Comparison of ENCODE assay signal across 8 cellular contexts in the genomic region with DNA sequence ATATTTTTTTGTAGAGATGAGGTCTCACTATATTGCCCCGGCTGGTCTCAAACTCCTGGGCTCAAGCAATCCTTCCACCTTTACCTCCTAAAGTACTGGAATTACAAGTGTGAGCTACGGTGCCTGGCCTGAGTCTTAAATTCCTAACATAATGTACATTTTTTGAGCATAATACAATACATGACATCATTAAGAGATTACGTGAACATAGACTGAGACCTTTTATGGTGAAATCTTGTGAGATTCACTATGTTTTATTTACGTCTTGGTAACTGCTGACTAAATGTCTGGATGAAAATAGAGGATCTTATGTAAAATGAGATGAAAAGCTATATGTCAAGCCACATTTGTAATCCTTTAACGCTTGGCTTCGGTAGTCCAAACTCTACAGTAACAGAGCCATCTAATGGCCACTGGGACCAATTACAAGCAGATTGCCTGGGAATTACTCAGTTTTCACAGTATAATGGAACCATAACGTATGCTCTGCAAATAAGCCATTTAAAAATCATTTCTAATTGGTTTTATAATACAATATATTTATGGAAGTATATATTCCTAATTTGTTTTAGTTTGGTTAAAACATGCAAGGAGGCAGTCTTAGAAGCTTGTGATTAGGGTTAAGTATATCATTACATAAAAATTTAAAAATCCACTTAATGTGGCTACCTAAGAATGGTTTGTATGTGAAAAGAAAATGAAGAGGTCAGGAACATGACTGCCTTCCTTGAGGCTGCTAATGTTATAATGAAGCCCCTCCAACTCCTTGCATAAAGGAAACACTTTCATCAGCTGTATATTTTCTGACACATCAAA. TPM values are rescaled to one million over a fixed set of nuclear protein-coding genes. Genes with fewer than 3 reads are reported as not detected.
DNase-seq lines count a peak whose midpoint lies in the region; ATAC-seq lines count a peak whose summit lies in the region.

No MANE protein-coding gene starts in this region.

- no peaks in the 10 kb centered on the region for H3K36me3 ChIP-seq in MG63

- H3K27me3 Mint-ChIP-seq in activated naive CD8-positive, alpha-beta T cell treated with anti-CD3 and anti-CD28 coated beads, Interleukin-2, amount 50 U/mL, for 24 hours = no peaks in the 10 kb centered on the region
- no peaks in the 10 kb centered on the region for H3K27me3 Mint-ChIP-seq in activated naive CD8-positive, alpha-beta T cell treated with anti-CD3 and anti-CD28 coated beads for 36 hours
- H3K27me3 Mint-ChIP-seq in stimulated activated naive CD8-positive, alpha-beta T cell treated with anti-CD3 and anti-CD28 coated beads, Interleukin-15, amount 100 ng/mL, for 72 hours = no peaks in the 10 kb centered on the region

- ATAC-seq in activated naive CD8-positive, alpha-beta T cell treated with anti-CD3 and anti-CD28 coated beads, Interleukin-2, amount 50 U/mL, for 24 hours = no peak
- ATAC-seq in left colon = peak; percentile 81
- peak; percentile 72 for ATAC-seq in stimulated activated naive CD8-positive, alpha-beta T cell treated with anti-CD3 and anti-CD28 coated beads, Interleukin-15, amount 100 ng/mL, for 72 hours

- peaks cover 17% of the 10 kb centered on the region for H3K9me3 ChIP-seq in MG63

- no peak overlapping the region for H3K4me3 Mint-ChIP-seq in activated naive CD8-positive, alpha-beta T cell treated with anti-CD3 and anti-CD28 coated beads, Interleukin-2, amount 50 U/mL, for 24 hours
- H3K4me3 Mint-ChIP-seq in activated naive CD8-positive, alpha-beta T cell treated with anti-CD3 and anti-CD28 coated beads for 36 hours = no peak overlapping the region
- H3K4me3 Mint-ChIP-seq in stimulated activated naive CD8-positive, alpha-beta T cell treated with anti-CD3 and anti-CD28 coated beads, Interleukin-15, amount 100 ng/mL, for 72 hours = no peak overlapping the region

- no peak overlapping the region for H3K27ac Mint-ChIP-seq in activated naive CD8-positive, alpha-beta T cell treated with anti-CD3 and anti-CD28 coated beads, Interleukin-2, amount 50 U/mL, for 24 hours
- no peak overlapping the region for H3K27ac Mint-ChIP-seq in activated naive CD8-positive, alpha-beta T cell treated with anti-CD3 and anti-CD28 coated beads for 36 hours
- no peak overlapping the region for H3K27ac Mint-ChIP-seq in stimulated activated naive CD8-positive, alpha-beta T cell treated with anti-CD3 and anti-CD28 coated beads, Interleukin-15, amount 100 ng/mL, for 72 hours

- no peaks in the 10 kb centered on the region for H3K27me3 ChIP-seq in MG63

- no peaks in the 10 kb centered on the region for H3K36me3 Mint-ChIP-seq in activated naive CD8-positive, alpha-beta T cell treated with anti-CD3 and anti-CD28 coated beads, Interleukin-2, amount 50 U/mL, for 24 hours (ENCODE audit: low read depth)
- H3K36me3 Mint-ChIP-seq in activated naive CD8-positive, alpha-beta T cell treated with anti-CD3 and anti-CD28 coated beads for 36 hours = no peaks in the 10 kb centered on the region

- no peaks in the 10 kb centered on the region for H3K4me1 Mint-ChIP-seq in activated naive CD8-positive, alpha-beta T cell treated with anti-CD3 and anti-CD28 coated beads, Interleukin-2, amount 50 U/mL, for 24 hours
- peaks cover 2% of the 10 kb centered on the region for H3K4me1 Mint-ChIP-seq in activated naive CD8-positive, alpha-beta T cell treated with anti-CD3 and anti-CD28 coated beads for 36 hours
- no peaks in the 10 kb centered on the region for H3K4me1 Mint-ChIP-seq in stimulated activated naive CD8-positive, alpha-beta T cell treated with anti-CD3 and anti-CD28 coated beads, Interleukin-15, amount 100 ng/mL, for 72 hours

- no peaks in the 10 kb centered on the region for H3K9me3 Mint-ChIP-seq in activated naive CD8-positive, alpha-beta T cell treated with anti-CD3 and anti-CD28 coated beads, Interleukin-2, amount 50 U/mL, for 24 hours
- no peaks in the 10 kb centered on the region for H3K9me3 Mint-ChIP-seq in activated naive CD8-positive, alpha-beta T cell treated with anti-CD3 and anti-CD28 coated beads for 36 hours
- no peaks in the 10 kb centered on the region for H3K9me3 Mint-ChIP-seq in stimulated activated naive CD8-positive, alpha-beta T cell treated with anti-CD3 and anti-CD28 coated beads, Interleukin-15, amount 100 ng/mL, for 72 hours

- intact Hi-C loops in left colon (cut with DNase I, micrococcal nuclease) = loop anchor here (2.0 to 10.0 kb wide), 2 partner anchors 85 to 91 kb away; no protein-coding TSS in a partner anchor

- peak; percentile 23 for DNase-seq in activated naive CD8-positive, alpha-beta T cell treated with anti-CD3 and anti-CD28 coated beads, Interleukin-2, amount 50 U/mL, for 24 hours
- no peak for DNase-seq in activated naive CD8-positive, alpha-beta T cell treated with anti-CD3 and anti-CD28 coated beads for 36 hours
- DNase-seq in MG63 (peak; percentile 56), RPMI8226 (peak; percentile 65), cerebellum (ENCODE audit: low spot score) (peak; percentile 57), left colon (peak in 1 of 2 donors; percentile 26), OCI-M2 (lab: John Stamatoyannopoulos, UW; ENCODE audit: unreplicated experiment) (no peak)
- DNase-seq in stimulated activated naive CD8-positive, alpha-beta T cell treated with anti-CD3 and anti-CD28 coated beads, Interleukin-15, amount 100 ng/mL, for 72 hours = peak; percentile 11 to 29

- H3K4me3 ChIP-seq in MG63 = no peak overlapping the region

RNA-seq across cellular contexts. Expression of gene EFCAB13, which starts 8.1 kb away (rescaled TPM):
- total RNA-seq in activated naive CD8-positive, alpha-beta T cell treated with anti-CD3 and anti-CD28 coated beads for 36 hours = 1 to 10 TPM; 2.9 to 5.0 TPM
- 0.05 and 0.30 TPM in 2 replicates for total RNA-seq in MG63 (2014; rRNA removed; shearing (Covaris generic); ENCODE audit: low replicate concordance)
- total RNA-seq in cerebellum (7.4 TPM), left colon (1 to 10 TPM; 3.2 to 4.0 TPM)

Comparison
In these comparisons a context has a peak if more than half of its experiments do, and no peak if none do; other contexts are left out.
1. DNase-seq: peak in activated naive CD8-positive, alpha-beta T cell treated with anti-CD3 and anti-CD28 coated beads, Interleukin-2, amount 50 U/mL, for 24 hours (single experiment), MG63 (single experiment), RPMI8226 (single experiment), cerebellum (single experiment) and stimulated activated naive CD8-positive, alpha-beta T cell treated with anti-CD3 and anti-CD28 coated beads, Interleukin-15, amount 100 ng/mL, for 72 hours (2 of 2); none in activated naive CD8-positive, alpha-beta T cell treated with anti-CD3 and anti-CD28 coated beads for 36 hours (single experiment) and OCI-M2 (single experiment).